In genomic region chr6:112562348-112563220, GRCh38 we compare ENCODE assay signal across 1 cellular context.
TF ChIP-seq lines count a peak whose summit lies in the region.

No MANE protein-coding gene starts in this region.

TF ChIP-seq in H1, 55 proteins besides CTCF, POLR2A, EP300 and RAD21 (continued from another document):
- TF ChIP-seq FOSL1 (IDR thresholded peaks at IDR 0.05; ENCODE audit: insufficient read depth, low read depth, low read length) (no peak), RXRA (IDR thresholded peaks at IDR 0.05; ENCODE audit: insufficient read depth, low read depth, low read length) (no peak), POU5F1 (IDR thresholded peaks at IDR 0.05; ENCODE audit: low read depth, low read length) (no peak), SIX5 (IDR thresholded peaks at IDR 0.05; ENCODE audit: low read depth, low read length) (no peak), HDAC2 (IDR thresholded peaks at IDR 0.05; ENCODE audit: borderline replicate concordance in 1 of 2, low read depth in 2 of 2, low read length in 2 of 2) (no peak), SP1 (IDR thresholded peaks at IDR 0.05; ENCODE audit: low read depth, low read length) (no peak), EGR1 (IDR thresholded peaks at IDR 0.05; ENCODE audit: borderline replicate concordance, low read depth, low read length) (no peak)
